Comparison of ENCODE assay signal across 11 cellular contexts in the genomic region with DNA sequence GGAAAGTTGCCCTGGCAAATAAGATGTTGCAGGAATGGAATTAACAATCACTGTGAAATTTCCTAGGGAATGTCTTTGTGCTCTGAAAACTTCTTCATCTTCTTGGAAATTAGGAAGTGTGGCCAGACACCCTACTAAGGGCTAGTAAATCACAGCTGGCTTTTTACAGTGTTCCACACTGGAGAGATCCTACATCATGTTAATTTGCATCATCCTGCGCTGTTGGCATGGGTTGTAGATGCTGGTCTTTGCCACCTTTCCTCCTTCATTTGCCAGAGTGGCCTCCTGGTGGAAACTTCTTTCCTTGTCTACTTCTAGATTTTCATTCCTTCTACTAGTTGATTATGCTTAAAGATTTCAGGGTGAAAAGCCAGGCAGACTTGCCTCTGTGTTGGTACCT. TPM values are rescaled to one million over a fixed set of nuclear protein-coding genes. Genes with fewer than 3 reads are reported as not detected.
DNase-seq lines count a peak whose midpoint lies in the region; ATAC-seq and TF ChIP-seq lines count a peak whose summit lies in the region.
"Had no signal": no experiment of that assay in that cellular context is flagged by ENCODE, and none has a peak within 500 bp of the region (broad histone marks: within the 10 kb centered on the region; RNA-seq: fewer than 3 reads in every experiment).

No MANE protein-coding gene starts in this region.

- peak overlapping the region in 1 of 5 donors; percentile 11 for H3K9ac ChIP-seq in subcutaneous abdominal adipose tissue (ENCODE audit: low read length in 5 of 5)

- peak overlapping the region; percentile 93 to 99 (median 98) for H3K4me3 ChIP-seq in subcutaneous abdominal adipose tissue (ENCODE audit: low read depth in 1 of 5, low read length in 5 of 5)
- H3K4me3 ChIP-seq: A549, HAP-1 had no signal

- POLR2A ChIA-PET in activated CD4-positive, alpha-beta T cell treated with anti-CD3 and anti-CD28 coated beads, Interleukin-2, amount 10 ng/mL, durations not matched to agents 7 days and 5 days (lab: Charles Lee): interaction anchor here (0.6 to 1.1 kb wide), 3 partner anchors 13 to 106 kb away, joined by 3 to 4 read pairs (median 4); no protein-coding TSS in a partner anchor

- CTCF ChIA-PET in activated CD4-positive, alpha-beta T cell treated with anti-CD3 and anti-CD28 coated beads, Interleukin-2, amount 10 ng/mL, durations not matched to agents 7 days and 5 days (lab: Charles Lee): interaction anchor here (0.7 to 5.2 kb wide), 19 partner anchors 11 to 173 kb away, joined by 3 to 68 read pairs (median 4); no protein-coding TSS in a partner anchor

- H3K9me3 Mint-ChIP-seq in activated CD4-positive, alpha-beta T cell treated with anti-CD3 and anti-CD28 coated beads, Interleukin-2, amount 10 ng/mL, durations not matched to agents 7 days and 5 days: no peaks in the 10 kb centered on the region
- H3K9me3 Mint-ChIP-seq in activated T-helper 2 cell treated with anti-CD3 and anti-CD28 coated beads, Interferon-gamma antibody, Interleukin-2, Interleukin-4, amounts not matched to agents 10 μg/mL and 5 μg/mL and 100 μg/mL, durations not matched to agents 14 hours and 24 hours and 36 hours: no peaks in the 10 kb centered on the region
- peaks cover 0 to 2% (median 0%) of the 10 kb centered on the region in 6 donors for H3K9me3 Mint-ChIP-seq in immature natural killer cell

- peak overlapping the region; percentile 91 for H3K4me3 Mint-ChIP-seq in activated CD4-positive, alpha-beta T cell treated with anti-CD3 and anti-CD28 coated beads, Interleukin-2, amount 10 ng/mL, durations not matched to agents 7 days and 5 days
- H3K4me3 Mint-ChIP-seq in activated T-helper 2 cell treated with anti-CD3 and anti-CD28 coated beads, Interferon-gamma antibody, Interleukin-2, Interleukin-4, amounts not matched to agents 10 μg/mL and 5 μg/mL and 100 μg/mL, durations not matched to agents 14 hours and 24 hours and 36 hours (ENCODE audit: low read depth): peak overlapping the region; percentile 96
- H3K4me3 Mint-ChIP-seq in immature natural killer cell: peak overlapping the region; percentile 88 to 97 (median 94)

- peak overlapping the region; percentile 98 for H3K27ac Mint-ChIP-seq in activated CD4-positive, alpha-beta T cell treated with anti-CD3 and anti-CD28 coated beads, Interleukin-2, amount 10 ng/mL, durations not matched to agents 7 days and 5 days
- peak overlapping the region; percentile 96 for H3K27ac Mint-ChIP-seq in activated T-helper 2 cell treated with anti-CD3 and anti-CD28 coated beads, Interferon-gamma antibody, Interleukin-2, Interleukin-4, amounts not matched to agents 10 μg/mL and 5 μg/mL and 100 μg/mL, durations not matched to agents 14 hours and 24 hours and 36 hours
- peak overlapping the region; percentile 70 to 98 (median 91) for H3K27ac Mint-ChIP-seq in immature natural killer cell

- in situ Hi-C loops in GM13977 (cut with MboI; ENCODE audit: low pct_unique_long_range_greater_than_20kb, low sequenced_read_pairs, unreplicated experiment): loop anchor here (5.0 kb wide), 2 partner anchors 73 to 162 kb away; no protein-coding TSS in a partner anchor

- peaks cover 6 to 78% (median 68%) of the 10 kb centered on the region in 5 donors for H3K4me1 ChIP-seq in subcutaneous abdominal adipose tissue (ENCODE audit: control insufficient read depth in 5 of 5, insufficient read depth in 5 of 5, low read length in 5 of 5)

- intact Hi-C loops in activated T-helper 2 cell treated with anti-CD3 and anti-CD28 coated beads, Interferon-gamma antibody, Interleukin-2, Interleukin-4, amounts not matched to agents 10 μg/mL and 5 μg/mL and 100 μg/mL, durations not matched to agents 14 hours and 24 hours and 36 hours (cut with micrococcal nuclease): loop anchor here (1.0 to 5.0 kb wide), 4 partner anchors 71 to 238 kb away; a partner anchor contains a TSS

- H3K27ac ChIP-seq in subcutaneous abdominal adipose tissue (ENCODE audit: low read depth, low read length): no peak overlapping the region

- peaks cover 2 to 9% (median 7%) of the 10 kb centered on the region in 5 donors for H3K36me3 ChIP-seq in subcutaneous abdominal adipose tissue (ENCODE audit: control insufficient read depth in 5 of 5, insufficient read depth in 5 of 5, low read length in 5 of 5)

- H3K27me3 Mint-ChIP-seq in activated CD4-positive, alpha-beta T cell treated with anti-CD3 and anti-CD28 coated beads, Interleukin-2, amount 10 ng/mL, durations not matched to agents 7 days and 5 days: no peaks in the 10 kb centered on the region
- no peaks in the 10 kb centered on the region for H3K27me3 Mint-ChIP-seq in activated T-helper 2 cell treated with anti-CD3 and anti-CD28 coated beads, Interferon-gamma antibody, Interleukin-2, Interleukin-4, amounts not matched to agents 10 μg/mL and 5 μg/mL and 100 μg/mL, durations not matched to agents 14 hours and 24 hours and 36 hours (ENCODE audit: low read depth)
- H3K27me3 Mint-ChIP-seq in immature natural killer cell (ENCODE audit: low read depth in 3 of 3): peaks cover 20 to 64% (median 56%) of the 10 kb centered on the region in 3 donors

- H3K36me3 Mint-ChIP-seq in activated CD4-positive, alpha-beta T cell treated with anti-CD3 and anti-CD28 coated beads, Interleukin-2, amount 10 ng/mL, durations not matched to agents 7 days and 5 days (ENCODE audit: low read depth): peaks cover 51% of the 10 kb centered on the region
- H3K36me3 Mint-ChIP-seq in activated T-helper 2 cell treated with anti-CD3 and anti-CD28 coated beads, Interferon-gamma antibody, Interleukin-2, Interleukin-4, amounts not matched to agents 10 μg/mL and 5 μg/mL and 100 μg/mL, durations not matched to agents 14 hours and 24 hours and 36 hours (ENCODE audit: low read depth): peaks cover 79% of the 10 kb centered on the region
- H3K36me3 Mint-ChIP-seq in immature natural killer cell: peaks cover 16 to 28% (median 22%) of the 10 kb centered on the region in 3 donors

- ATAC-seq in GM21576 (IDR thresholded peaks at IDR 0.05; ENCODE audit: unreplicated experiment): no peak
- no peak for ATAC-seq in HG03175 (IDR thresholded peaks at IDR 0.05; ENCODE audit: unreplicated experiment)
- ATAC-seq: A549 had no signal

- no peaks in the 10 kb centered on the region for H3K9me3 ChIP-seq in subcutaneous abdominal adipose tissue (ENCODE audit: control insufficient read depth in 5 of 5, low read length in 5 of 5)
- H3K9me3 ChIP-seq: A549, HAP-1 had no signal

- TF ChIP-seq CTCF in GM13977 (IDR thresholded peaks at IDR 0.05; ENCODE audit: extremely low read depth, insufficient read depth, missing control alignments): no peak

- H3K4me1 Mint-ChIP-seq in activated CD4-positive, alpha-beta T cell treated with anti-CD3 and anti-CD28 coated beads, Interleukin-2, amount 10 ng/mL, durations not matched to agents 7 days and 5 days: peaks cover 74% of the 10 kb centered on the region
- peaks cover 42% of the 10 kb centered on the region for H3K4me1 Mint-ChIP-seq in activated T-helper 2 cell treated with anti-CD3 and anti-CD28 coated beads, Interferon-gamma antibody, Interleukin-2, Interleukin-4, amounts not matched to agents 10 μg/mL and 5 μg/mL and 100 μg/mL, durations not matched to agents 14 hours and 24 hours and 36 hours (ENCODE audit: low read depth)
- H3K4me1 Mint-ChIP-seq in immature natural killer cell: peaks cover 69 to 74% of the 10 kb centered on the region in 2 donors

- no peaks in the 10 kb centered on the region for H3K27me3 ChIP-seq in subcutaneous abdominal adipose tissue (ENCODE audit: control insufficient read depth in 5 of 5, insufficient read depth in 4 of 5, low read length in 5 of 5)

- DNase-seq in activated CD4-positive, alpha-beta T cell treated with anti-CD3 and anti-CD28 coated beads, Interleukin-2, amount 10 ng/mL, durations not matched to agents 7 days and 5 days: no peak
- DNase-seq in activated CD4-positive, alpha-beta T cell treated with anti-CD3 and anti-CD28 coated beads for 1 hour: no peak
- no peak for DNase-seq in activated T-helper 2 cell treated with anti-CD3 and anti-CD28 coated beads, Interferon-gamma antibody, Interleukin-2, Interleukin-4, amounts not matched to agents 10 μg/mL and 5 μg/mL and 100 μg/mL, durations not matched to agents 14 hours and 24 hours and 36 hours (ENCODE audit: low spot score)
- DNase-seq in immature natural killer cell (peak in 2 of 3 donors; percentile 3 to 24), GM13977 (ENCODE audit: low spot score) (no peak)
- DNase-seq: NCI-H524 treated with DMSO at 0.1 percent for 48 hours had no signal

RNA-seq across cellular contexts. Expression of a gene that starts 2.7 kb away (rescaled TPM):
- 10 to 100 TPM; 41.8 to 43.9 TPM for total RNA-seq in activated CD4-positive, alpha-beta T cell treated with anti-CD3 and anti-CD28 coated beads, Interleukin-2, amount 10 ng/mL, durations not matched to agents 7 days and 5 days
- total RNA-seq in activated T-helper 2 cell treated with anti-CD3 and anti-CD28 coated beads, Interferon-gamma antibody, Interleukin-2, Interleukin-4, amounts not matched to agents 10 μg/mL and 5 μg/mL and 100 μg/mL, durations not matched to agents 14 hours and 24 hours and 36 hours: 250 and 251 TPM in 2 replicates
- polyA plus RNA-seq in immature natural killer cell: 100 to 1,000 TPM in 2 of 3 donors, 10 to 100 TPM in 1; 55.8 to 118 (median 117) TPM

Comparison
In these comparisons a context has a peak if more than half of its experiments do, and no peak if none do; other contexts are left out.
1. DNase-seq: peak in immature natural killer cell (2 of 3); none in activated CD4-positive, alpha-beta T cell treated with anti-CD3 and anti-CD28 coated beads, Interleukin-2, amount 10 ng/mL, durations not matched to agents 7 days and 5 days (single experiment), activated CD4-positive, alpha-beta T cell treated with anti-CD3 and anti-CD28 coated beads for 1 hour (single experiment), activated T-helper 2 cell treated with anti-CD3 and anti-CD28 coated beads, Interferon-gamma antibody, Interleukin-2, Interleukin-4, amounts not matched to agents 10 μg/mL and 5 μg/mL and 100 μg/mL, durations not matched to agents 14 hours and 24 hours and 36 hours (single experiment) and GM13977 (single experiment).
2. Peak in every context shown above with its lines, with median percentiles within 50 percentile points of each other: H3K27ac Mint-ChIP-seq and H3K4me3 Mint-ChIP-seq.